In genomic region chr7:141975806-141976523, GRCh38 we compare ENCODE assay signal across 9 cellular contexts. TPM values are rescaled to one million over a fixed set of nuclear protein-coding genes. Genes with fewer than 3 reads are reported as not detected.
DNase-seq lines count a peak whose midpoint lies in the region; ATAC-seq and TF ChIP-seq lines count a peak whose summit lies in the region.
"Had no signal": no experiment of that assay in that cellular context is flagged by ENCODE, and none has a peak within 500 bp of the region (broad histone marks: within the 10 kb centered on the region; RNA-seq: fewer than 3 reads in every experiment).

No MANE protein-coding gene starts in this region.

- H3F3A ChIP-seq in PC-3 (ENCODE audit: low read length, unreplicated experiment): no peaks in the 10 kb centered on the region

- peak overlapping the region; percentile 59 for H3K4me3 Mint-ChIP-seq in Caco-2 (ENCODE audit: unreplicated experiment)
- H3K4me3 Mint-ChIP-seq in nephron: peak overlapping the region; percentile 45 to 58 (median 56)
- peak overlapping the region; percentile 82 to 87 for H3K4me3 Mint-ChIP-seq in stimulated activated naive CD8-positive, alpha-beta T cell treated with anti-CD3 and anti-CD28 coated beads, Interleukin-15, amount 100 ng/mL, for 72 hours

- DNase-seq in Caco-2 (peak; percentile 85 to 90), PC-3 (peak; percentile 71), fibroblast of pulmonary artery (ENCODE audit: low read depth) (peak; percentile 29)
- DNase-seq in activated T-cell treated with anti-CD3 and anti-CD28 coated beads, Interleukin-2, amount 50 U/mL, for 48 hours: peak; percentile 84 to 85
- peak; percentile 62 to 70 for DNase-seq in stimulated activated naive CD8-positive, alpha-beta T cell treated with anti-CD3 and anti-CD28 coated beads, Interleukin-15, amount 100 ng/mL, for 72 hours

- BruUV-seq in Caco-2 (replicated peaks; lab: Mats Ljungman, UMichigan) (no TSS peak), PC-3 (replicated peaks; lab: Mats Ljungman, UMichigan) (no TSS peak)

- ATAC-seq in GM21390 (IDR thresholded peaks at IDR 0.05; ENCODE audit: unreplicated experiment) (peak; percentile 86), PC-3 (peak; percentile 86)
- peak; percentile 90 for ATAC-seq in stimulated activated naive CD8-positive, alpha-beta T cell treated with anti-CD3 and anti-CD28 coated beads, Interleukin-15, amount 100 ng/mL, for 72 hours

- no peaks in the 10 kb centered on the region for H3K9me2 ChIP-seq in PC-3 (replicated peaks; ENCODE audit: low read length)

- peak overlapping the region; percentile 78 for H3K4me2 ChIP-seq in PC-3 (ENCODE audit: low read length)

- H3K4me1 Mint-ChIP-seq in Caco-2 (ENCODE audit: low read depth, unreplicated experiment) (peaks cover 6% of the 10 kb centered on the region), nephron (no peaks in the 10 kb centered on the region)
- peaks cover 12% of the 10 kb centered on the region for H3K4me1 Mint-ChIP-seq in stimulated activated naive CD8-positive, alpha-beta T cell treated with anti-CD3 and anti-CD28 coated beads, Interleukin-15, amount 100 ng/mL, for 72 hours

- no peaks in the 10 kb centered on the region for H4K20me1 ChIP-seq in PC-3 (ENCODE audit: low read length)

- H3K36me3 Mint-ChIP-seq in Caco-2 (ENCODE audit: insufficient read depth, unreplicated experiment) (no peaks in the 10 kb centered on the region), nephron (ENCODE audit: low read depth) (no peaks in the 10 kb centered on the region)

- peak overlapping the region; percentile 18; the same call in 1 of the 2 replicates for H3K4me3 ChIP-seq in Caco-2 (ENCODE audit: low read depth, low read length)
- peak overlapping the region; percentile 40 for H3K4me3 ChIP-seq in HUES6 (ENCODE audit: low read depth, low read length)
- H3K4me3 ChIP-seq in PC-3 (ENCODE audit: low read length): peak overlapping the region; percentile 60
- H3K4me3 ChIP-seq in fibroblast of pulmonary artery (replicated peaks; ENCODE audit: low read depth, low read length): no peak overlapping the region

- H3K36me3 ChIP-seq in Caco-2 (ENCODE audit: control insufficient read depth, insufficient read depth, low read length): no peaks in the 10 kb centered on the region
- H3K36me3 ChIP-seq in HUES6 (ENCODE audit: control insufficient read depth, insufficient read depth, low read length): no peaks in the 10 kb centered on the region
- no peaks in the 10 kb centered on the region; the same call in 1 of the 2 replicates for H3K36me3 ChIP-seq in PC-3 (ENCODE audit: low read depth, low read length)

- H3K9me3 Mint-ChIP-seq in Caco-2 (ENCODE audit: unreplicated experiment) (no peaks in the 10 kb centered on the region), nephron (peaks cover 2% of the 10 kb centered on the region)
- H3K9me3 Mint-ChIP-seq in stimulated activated naive CD8-positive, alpha-beta T cell treated with anti-CD3 and anti-CD28 coated beads, Interleukin-15, amount 100 ng/mL, for 72 hours: no peaks in the 10 kb centered on the region

- no peaks in the 10 kb centered on the region for H3K79me2 ChIP-seq in PC-3 (ENCODE audit: low read length)

- H2AFZ ChIP-seq in PC-3 (ENCODE audit: low read length): peak overlapping the region; percentile 89

- no peaks in the 10 kb centered on the region for H3K9me3 ChIP-seq in Caco-2
- no peaks in the 10 kb centered on the region for H3K9me3 ChIP-seq in HUES6 (ENCODE audit: control insufficient read depth, insufficient read depth, low read depth, low read length)
- H3K9me3 ChIP-seq in PC-3 (ENCODE audit: low read length): no peaks in the 10 kb centered on the region

- no peak overlapping the region for H3K27ac ChIP-seq in HUES6 (ENCODE audit: low read depth, low read length)
- no peak overlapping the region for H3K27ac ChIP-seq in PC-3 (ENCODE audit: low read length)

- H3K4me1 ChIP-seq in Caco-2: no peaks in the 10 kb centered on the region
- no peaks in the 10 kb centered on the region for H3K4me1 ChIP-seq in HUES6 (ENCODE audit: control insufficient read depth, insufficient read depth, low read length)
- H3K4me1 ChIP-seq in PC-3 (ENCODE audit: insufficient read depth, low read length): 0 out of 2 replicates have a peak, but pooled peaks cover 4% of the 10 kb centered on the region

- H3K27me3 Mint-ChIP-seq in Caco-2 (ENCODE audit: insufficient read depth, unreplicated experiment) (no peaks in the 10 kb centered on the region), nephron (ENCODE audit: low read depth) (peaks cover 6% of the 10 kb centered on the region)
- no peaks in the 10 kb centered on the region for H3K27me3 Mint-ChIP-seq in stimulated activated naive CD8-positive, alpha-beta T cell treated with anti-CD3 and anti-CD28 coated beads, Interleukin-15, amount 100 ng/mL, for 72 hours

- POLR2A ChIA-PET in Caco-2 (lab: Charles Lee): interaction anchor here (0.6 kb wide), 1 partner anchor 210 kb away, joined by 3 read pairs; no protein-coding TSS in a partner anchor
- POLR2A ChIA-PET in PC-3 (lab: Charles Lee; ENCODE audit: unreplicated experiment): no interaction called here

- peak overlapping the region; percentile 42 for H3K27ac Mint-ChIP-seq in Caco-2 (ENCODE audit: unreplicated experiment)
- no peak overlapping the region for H3K27ac Mint-ChIP-seq in nephron
- H3K27ac Mint-ChIP-seq in stimulated activated naive CD8-positive, alpha-beta T cell treated with anti-CD3 and anti-CD28 coated beads, Interleukin-15, amount 100 ng/mL, for 72 hours: peak overlapping the region in 1 of 2 donors; percentile 92

- intact Hi-C loops in Caco-2 (cut with micrococcal nuclease; ENCODE audit: unreplicated experiment): loop anchor here (1.0 to 5.0 kb wide), 6 partner anchors 48 to 327 kb away; no protein-coding TSS in a partner anchor
- intact Hi-C loops in PC-3 (cut with micrococcal nuclease): loop anchor here (1.0 kb wide), 2 partner anchors 213 to 326 kb away; no protein-coding TSS in a partner anchor

- H3K27me3 ChIP-seq in Caco-2 (replicated peaks; ENCODE audit: control insufficient read depth, insufficient read depth, low read length) (no peaks in the 10 kb centered on the region), HUES6 (ENCODE audit: control insufficient read depth, insufficient read depth, low read length) (no peaks in the 10 kb centered on the region), PC-3 (ENCODE audit: low read length) (peaks cover 11% of the 10 kb centered on the region; the same call in 1 of the 2 replicates)

- TF ChIP-seq CTCF in Caco-2 (IDR thresholded peaks at IDR 0.05; ENCODE audit: insufficient read depth in 1 of 2, low read depth in 1 of 2, low read length in 1 of 2, severe bottlenecking in 1 of 2, unreplicated experiment in 1 of 2) (peak; percentile 89 to 93), PC-3 (conservative IDR thresholded peaks at IDR 0.05; ENCODE audit: low read depth, low read length) (peak; percentile 93), fibroblast of pulmonary artery (IDR thresholded peaks at IDR 0.05; ENCODE audit: low read length, missing control alignments) (peak; percentile 53), nephron (IDR thresholded peaks at IDR 0.05; ENCODE audit: unreplicated experiment in 3 of 3) (peak; percentile 79 to 90 (median 85))

- no peak overlapping the region for H3K9ac ChIP-seq in HUES6 (ENCODE audit: low read length)
- no peak overlapping the region for H3K9ac ChIP-seq in PC-3 (ENCODE audit: low read length)

- CTCF ChIA-PET in Caco-2 (lab: Charles Lee) (interaction anchor here (0.5 to 2.3 kb wide), 18 partner anchors 23 to 327 kb away, joined by 3 to 15 read pairs (median 6); no protein-coding TSS in a partner anchor), PC-3 (lab: Charles Lee) (interaction anchor here (0.6 kb wide), 1 partner anchor 1037 kb away, joined by 4 read pairs; no protein-coding TSS in a partner anchor)

RNA-seq across cellular contexts. Expression of gene TAS2R38, which starts 2.4 kb away (rescaled TPM):
- total RNA-seq in Caco-2 (2022) (0.37 TPM in 1 of 2 replicates, not detected in the other), PC-3 (2014; rRNA removed) (not detected in 2 replicates)
- total RNA-seq: pulmonary artery endothelial cell had no signal

RNA-seq across cellular contexts. Expression of gene MGAM, which starts 19.7 kb away (rescaled TPM):
- total RNA-seq in Caco-2 (2022) (0.61 and 0.86 TPM in 2 replicates), PC-3 (2014; rRNA removed) (not detected in 2 replicates)

RNA-seq across cellular contexts. Expression of gene CLEC5A, which starts 29.2 kb away (rescaled TPM):
- total RNA-seq in Caco-2 (2022): not detected in 2 replicates
- total RNA-seq in PC-3 (2014; rRNA removed): not detected in 2 replicates
- total RNA-seq: pulmonary artery endothelial cell had no signal

RNA-seq across cellular contexts. Expression of gene OR9A4, which starts 59.8 kb away (rescaled TPM):
- not detected in 2 replicates for total RNA-seq in Caco-2 (2022)
- not detected in 2 replicates for total RNA-seq in PC-3 (2014; rRNA removed)
- total RNA-seq: pulmonary artery endothelial cell had no signal

Comparison
In these comparisons a context has a peak if more than half of its experiments do, and no peak if none do; other contexts are left out.
1. DNase-seq: peak in every context shown above with its lines; median percentile 88 in Caco-2; 84 in activated T-cell treated with anti-CD3 and anti-CD28 coated beads, Interleukin-2, amount 50 U/mL, for 48 hours; 71 in PC-3; 66 in stimulated activated naive CD8-positive, alpha-beta T cell treated with anti-CD3 and anti-CD28 coated beads, Interleukin-15, amount 100 ng/mL, for 72 hours; 29 in fibroblast of pulmonary artery.